Comparison of ENCODE assay signal across 1 cellular context in the genomic region with DNA sequence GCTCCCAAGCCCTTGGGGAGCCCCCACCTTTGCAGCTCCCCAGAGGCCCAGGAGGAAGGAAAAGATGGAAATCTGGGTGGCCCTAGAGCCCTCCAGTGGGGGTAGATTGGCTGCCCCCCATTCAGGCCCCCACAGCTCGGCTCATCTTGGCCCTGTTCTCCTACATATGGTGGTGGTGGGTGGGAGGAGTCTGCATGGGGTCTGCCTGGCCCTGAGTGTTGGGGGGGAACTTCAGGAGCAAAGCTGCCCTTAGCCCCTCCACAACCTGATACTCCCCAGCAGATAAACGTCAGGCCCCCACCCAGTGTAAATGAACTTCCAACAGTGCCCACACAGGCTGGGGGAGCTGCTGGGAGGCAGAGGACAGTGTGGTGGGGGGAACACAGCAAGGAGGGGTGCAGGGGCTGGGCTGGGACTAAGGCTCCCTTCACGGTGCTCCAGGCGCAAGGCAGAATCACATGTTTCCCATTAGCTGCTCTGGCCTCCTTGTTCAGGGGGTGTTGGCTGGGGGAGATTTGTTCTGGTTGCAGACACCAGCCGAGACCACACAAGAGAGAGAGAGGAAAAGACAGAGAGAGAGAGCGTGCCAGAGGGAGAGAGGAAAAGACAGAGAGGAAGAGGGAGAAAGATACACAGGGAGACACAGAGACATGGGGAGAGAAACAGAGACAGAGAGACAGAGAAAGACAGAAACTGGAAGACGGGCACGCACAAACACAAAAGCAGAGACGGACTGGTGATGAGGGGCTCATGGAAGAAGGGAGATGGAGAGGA.
TF ChIP-seq lines count a peak whose summit lies in the region.

No MANE protein-coding gene starts in this region.

TF ChIP-seq in HepG2, 621 proteins besides CTCF, POLR2A, EP300 and RAD21:
- TF ChIP-seq NBN (conservative IDR thresholded peaks at IDR 0.05) (0 out of 2 replicates have a peak, but pooled peaks have one; percentile 23), ZNF772 (CRISPR knock-in tag; IDR thresholded peaks at IDR 0.05) (no peak)
